27 cellular contexts compared by ENCODE assay signal in genomic region chr18:66110607-66111006, GRCh38.
"Had no signal": no experiment of that assay in that cellular context is flagged by ENCODE, and none has a peak within 500 bp of the region (broad histone marks: within the 10 kb centered on the region; RNA-seq: fewer than 3 reads in every experiment).

No MANE protein-coding gene starts in this region.

- H3K27ac ChIP-seq: left lung, lower lobe of right lung, ovary, right atrium auricular region, sigmoid colon, spleen, suprapubic skin, thoracic aorta, tibial artery, upper lobe of right lung had no signal

- H3K4me1 ChIP-seq: left lung, lower lobe of right lung, right atrium auricular region, sigmoid colon, spleen, suprapubic skin, tibial artery, upper lobe of right lung had no signal

- H3K4me1 Mint-ChIP-seq: immature natural killer cell; naive thymus-derived CD8-positive, alpha-beta T cell; nephron; stimulated activated effector memory CD8-positive, alpha-beta T cell treated with anti-CD3 and anti-CD28 coated beads, Interleukin-12 subunit alpha, Interleukin-12 subunit beta, amount 100 ng/mL, for 72 hours had no signal

- ATAC-seq: left colon; left lung; lower lobe of right lung; naive thymus-derived CD8-positive, alpha-beta T cell; stimulated activated effector memory CD8-positive, alpha-beta T cell treated with anti-CD3 and anti-CD28 coated beads, Interleukin-12 subunit alpha, Interleukin-12 subunit beta, amount 100 ng/mL, for 72 hours; upper lobe of right lung had no signal

- H3K9me3 Mint-ChIP-seq: nephron; stimulated activated naive CD8-positive, alpha-beta T cell treated with anti-CD3 and anti-CD28 coated beads, Interleukin-15, Interleukin-2, amounts not matched to agents 100 ng/mL and 50 ng/mL, for 24 hours had no signal

- H3K9me3 ChIP-seq: left lung, lower lobe of right lung, ovary, right atrium auricular region, sigmoid colon, suprapubic skin, thoracic aorta, tibial artery, upper lobe of right lung had no signal

- FAIRE-seq: islet of Langerhans, kidney, small intestine, urothelium cell line had no signal

- DNase-seq: hypothalamus; immature natural killer cell; kidney; left colon; lower lobe of right lung; mammary epithelial cell; mesenchymal stem cell; naive thymus-derived CD8-positive, alpha-beta T cell; ovary; sigmoid colon; small intestine; spleen; stimulated activated CD4-positive, alpha-beta T cell treated with anti-CD3 and anti-CD28 coated beads, Interleukin-4, amount 100 ng/mL, for 24 hours; stimulated activated naive CD4-positive, alpha-beta T cell; tibial artery; trophoblast cell; upper lobe of right lung had no signal

- H3K36me3 Mint-ChIP-seq: naive thymus-derived CD8-positive, alpha-beta T cell; stimulated activated effector memory CD8-positive, alpha-beta T cell treated with anti-CD3 and anti-CD28 coated beads, Interleukin-12 subunit alpha, Interleukin-12 subunit beta, amount 100 ng/mL, for 72 hours had no signal

- H3K27me3 Mint-ChIP-seq: naive thymus-derived CD8-positive, alpha-beta T cell; progenitor cell of endocrine pancreas; stimulated activated naive CD8-positive, alpha-beta T cell treated with anti-CD3 and anti-CD28 coated beads, Interleukin-15, Interleukin-2, amounts not matched to agents 100 ng/mL and 50 ng/mL, for 24 hours had no signal

- H3K4me3 Mint-ChIP-seq: immature natural killer cell; naive thymus-derived CD8-positive, alpha-beta T cell; nephron; stimulated activated effector memory CD8-positive, alpha-beta T cell treated with anti-CD3 and anti-CD28 coated beads, Interleukin-12 subunit alpha, Interleukin-12 subunit beta, amount 100 ng/mL, for 72 hours; stimulated activated naive CD8-positive, alpha-beta T cell treated with anti-CD3 and anti-CD28 coated beads, Interleukin-15, Interleukin-2, amounts not matched to agents 100 ng/mL and 50 ng/mL, for 24 hours had no signal

- H3K27ac Mint-ChIP-seq: immature natural killer cell; naive thymus-derived CD8-positive, alpha-beta T cell; stimulated activated effector memory CD8-positive, alpha-beta T cell treated with anti-CD3 and anti-CD28 coated beads, Interleukin-12 subunit alpha, Interleukin-12 subunit beta, amount 100 ng/mL, for 72 hours; stimulated activated naive CD8-positive, alpha-beta T cell treated with anti-CD3 and anti-CD28 coated beads, Interleukin-15, Interleukin-2, amounts not matched to agents 100 ng/mL and 50 ng/mL, for 24 hours had no signal

- H3K27me3 ChIP-seq: left lung, ovary, right atrium auricular region, sigmoid colon, spleen, suprapubic skin, tibial artery, upper lobe of right lung had no signal

- H3K36me3 ChIP-seq: left lung, lower lobe of right lung, ovary, right atrium auricular region, sigmoid colon, spleen, suprapubic skin, thoracic aorta, tibial artery, upper lobe of right lung had no signal

- H3K4me3 ChIP-seq: left lung, lower lobe of right lung, ovary, right atrium auricular region, sigmoid colon, spleen, suprapubic skin, thoracic aorta, tibial artery, upper lobe of right lung had no signal
